8 cellular contexts compared by ENCODE assay signal in genomic region chrX:68433155-68433980, GRCh38. TPM values are rescaled to one million over a fixed set of nuclear protein-coding genes. Genes with fewer than 3 reads are reported as not detected.
DNase-seq lines count a peak whose midpoint lies in the region; ATAC-seq and FAIRE-seq lines count a peak whose summit lies in the region.

OPHN1 (minus strand) TSS chrX:68433495; CDS start chrX:68433020, 475 bp downstream.

- H3K36me3 ChIP-seq in small intestine (ENCODE audit: control insufficient read depth in 2 of 2, insufficient read depth in 2 of 2, low read length in 2 of 2), result no peaks in the 10 kb centered on the region

- peak within 1 kb of the TSS; percentile 66 for H3K27ac ChIP-seq in layer of hippocampus (ENCODE audit: low read depth, low read length)
- H3K27ac ChIP-seq in small intestine (ENCODE audit: low read depth in 1 of 2, low read length in 1 of 2), result peak within 1 kb of the TSS; percentile 56 to 93

- peaks cover 8% of the 10 kb centered on the region for H3K4me1 Mint-ChIP-seq in T-helper 17 cell

- H3K4me3 Mint-ChIP-seq in T-helper 17 cell, result peak within 1 kb of the TSS; percentile 90

- whole genome bisulfite sequencing in small intestine, 3 donors, result 1 to 29% (median 15%) methylated on average over 24 to 57 of the region's 57 CpGs

- ATAC-seq in T-helper 17 cell, result no peak
- no peak for ATAC-seq in HG02571 (IDR thresholded peaks at IDR 0.05; ENCODE audit: unreplicated experiment)

- peak within 1 kb of the TSS; percentile 59 for H3K27ac Mint-ChIP-seq in T-helper 17 cell

- no peak for FAIRE-seq in HTR-8/SVneo (lab: Jason Lieb, UNC)
- no peak for FAIRE-seq in small intestine (lab: Jason Lieb, UNC)

- H3K27me3 Mint-ChIP-seq in T-helper 17 cell, result peaks cover 24% of the 10 kb centered on the region

- H3K9me3 ChIP-seq in T-helper 17 cell (ENCODE audit: control insufficient read depth, low read length, poor library complexity, severe bottlenecking), result no peaks in the 10 kb centered on the region
- no peaks in the 10 kb centered on the region for H3K9me3 ChIP-seq in small intestine (ENCODE audit: control insufficient read depth, low read depth)

- peak; percentile 57 for DNase-seq in COLO829 (ENCODE audit: low spot score)
- DNase-seq in HTR-8/SVneo (ENCODE audit: insufficient read length, low spot score), result peak; percentile 43
- peak in 1 of 3 donors; percentile 7 for DNase-seq in T-helper 17 cell
- DNase-seq in dermis microvascular lymphatic vessel endothelial cell (ENCODE audit: low read depth in 2 of 2), result peak; percentile 22 to 64
- DNase-seq in small intestine, result peak; percentile 84
- DNase-seq in stimulated activated naive CD4-positive, alpha-beta T cell treated with Interleukin-2 at 50 U/mL for 16 hours (lab: John Stamatoyannopoulos, UW), result no peak

- H3K27me3 ChIP-seq in layer of hippocampus (ENCODE audit: control insufficient read depth, insufficient read depth, low read length), result no peaks in the 10 kb centered on the region
- no peaks in the 10 kb centered on the region for H3K27me3 ChIP-seq in small intestine (ENCODE audit: control insufficient read depth in 2 of 2, insufficient read depth in 2 of 2, low read length in 2 of 2)

- peak within 1 kb of the TSS; percentile 45 to 53 for H3K4me3 ChIP-seq in small intestine (ENCODE audit: low read depth in 1 of 2, low read length in 2 of 2)

- H3K36me3 Mint-ChIP-seq in T-helper 17 cell (ENCODE audit: low read depth), result peaks cover under 1% of the 10 kb centered on the region

- H3K4me1 ChIP-seq in small intestine (ENCODE audit: control insufficient read depth in 2 of 2, insufficient read depth in 1 of 2, low read depth in 1 of 2, low read length in 1 of 2), result peaks cover 0 to 2% of the 10 kb centered on the region in 2 donors

RNA-seq across cellular contexts. Expression of gene OPHN1, which starts in this region (rescaled TPM):
- total RNA-seq in T-helper 17 cell, result 1 to 10 TPM in 1 of 2 donors, under 1 TPM in 1; 0.37 to 1.4 TPM
- total RNA-seq in dermis microvascular lymphatic vessel endothelial cell, result 5.5 and 7.1 TPM in 2 replicates
- polyA plus RNA-seq in small intestine, result 1 to 10 TPM in 2 of 3 donors, under 1 TPM in 1; 0.89 to 4.3 (median 1.6) TPM
